12 cellular contexts compared by ENCODE assay signal in genomic region chr3:101988591-101988990, GRCh38.
DNase-seq lines count a peak whose midpoint lies in the region; ATAC-seq, FAIRE-seq and TF ChIP-seq lines count a peak whose summit lies in the region.
"Had no signal": no experiment of that assay in that cellular context is flagged by ENCODE, and none has a peak within 500 bp of the region (broad histone marks: within the 10 kb centered on the region; RNA-seq: fewer than 3 reads in every experiment).

No MANE protein-coding gene starts in this region.

- no peaks in the 10 kb centered on the region for H3K27me3 ChIP-seq in GM23248 (replicated peaks; ENCODE audit: insufficient read depth)
- no peaks in the 10 kb centered on the region for H3K27me3 ChIP-seq in HepG2 (ENCODE audit: control insufficient read depth in 1 of 2, insufficient read depth in 2 of 2, low read length in 2 of 2)
- H3K27me3 ChIP-seq: upper lobe of right lung had no signal

- H3K4me1 Mint-ChIP-seq in type B pancreatic cell (ENCODE audit: unreplicated experiment) = no peaks in the 10 kb centered on the region

- intact Hi-C loops in OCI-LY7 (cut with micrococcal nuclease; ENCODE audit: unreplicated experiment) = no loop called here
- intact Hi-C loops in HepG2 (cut with micrococcal nuclease; ENCODE audit: unreplicated experiment) = no loop called here

- H3K36me3 Mint-ChIP-seq in type B pancreatic cell = no peaks in the 10 kb centered on the region

- in situ Hi-C loops in GM23248 (cut with MboI) = no loop called here
- in situ Hi-C loops in HepG2 (cut with HindIII; ENCODE audit: extremely low pct_ligation_motif_present, low pct_unique_long_range_greater_than_20kb) = no loop called here

- POLR2A ChIA-PET in OCI-LY7 (lab: Charles Lee) (interaction anchor here (0.6 to 1.0 kb wide), 2 partner anchors 12 to 188 kb away, joined by 4 to 5 read pairs; no protein-coding TSS in a partner anchor), HepG2 (lab: Yijun Ruan, JAX) (no interaction called here)

- no peak for FAIRE-seq in HepG2 (lab: Jason Lieb, UNC)

- H3K4me2 ChIP-seq in GM23248 (ENCODE audit: unreplicated experiment) = no peak overlapping the region
- no peak overlapping the region for H3K4me2 ChIP-seq in OCI-LY7 (ENCODE audit: low read length)
- no peak overlapping the region for H3K4me2 ChIP-seq in HepG2 (ENCODE audit: low read depth, low read length)

- H3K27ac ChIP-seq in GM23248 = no peak overlapping the region
- no peak overlapping the region for H3K27ac ChIP-seq in OCI-LY7 (ENCODE audit: low read depth, low read length, poor library complexity, severe bottlenecking)
- H3K27ac ChIP-seq in HepG2 (ENCODE audit: extremely low read length, insufficient read depth, low read length) = no peak overlapping the region
- H3K27ac ChIP-seq: dorsolateral prefrontal cortex, upper lobe of right lung had no signal

- no peak for TF ChIP-seq EP300 in HepG2 (IDR thresholded peaks at IDR 0.05; ENCODE audit: low read depth in 2 of 2, low read length in 2 of 2)
- TF ChIP-seq EP300 in HepG2 (CRISPR knock-in tag; IDR thresholded peaks at IDR 0.05; ENCODE audit: borderline replicate concordance) = no peak

- no peak overlapping the region for H3K27ac Mint-ChIP-seq in type B pancreatic cell

- H3K4me3 ChIP-seq in GM23248 = no peak overlapping the region
- no peak overlapping the region for H3K4me3 ChIP-seq in OCI-LY7 (ENCODE audit: low read depth, low read length, poor library complexity, severe bottlenecking)
- no peak overlapping the region for H3K4me3 ChIP-seq in HepG2 (replicated peaks in 1 of 3; ENCODE audit: insufficient read depth in 1 of 3, low read depth in 2 of 3, low read length in 3 of 3)
- H3K4me3 ChIP-seq: dorsolateral prefrontal cortex, upper lobe of right lung had no signal

- H3K9ac ChIP-seq in GM23248 = no peak overlapping the region
- H3K9ac ChIP-seq in HepG2 (ENCODE audit: insufficient read depth, low read depth, low read length) = no peak overlapping the region

- no peak overlapping the region for H3K4me3 Mint-ChIP-seq in type B pancreatic cell

- CTCF ChIA-PET in OCI-LY7 (lab: Charles Lee; ENCODE audit: unreplicated experiment) = no interaction called here
- CTCF ChIA-PET in HepG2 (lab: Yijun Ruan, JAX; ENCODE audit: low intra/inter-chr PET ratio, low total read pairs) = no interaction called here

- H3F3A ChIP-seq in GM23248 (ENCODE audit: insufficient read depth) = no peaks in the 10 kb centered on the region

- TF ChIP-seq CTCF in OCI-LY7 (conservative IDR thresholded peaks at IDR 0.05; ENCODE audit: low read length) (no peak), HepG2 (CRISPR knock-in tag; IDR thresholded peaks at IDR 0.05) (no peak), type B pancreatic cell (conservative IDR thresholded peaks at IDR 0.05) (no peak)

- DNase-seq in activated CD4-positive, alpha-beta T cell treated with anti-CD3 and anti-CD28 coated beads for 48 hours = peak; percentile 23
- DNase-seq in activated CD4-positive, alpha-beta T cell treated with anti-CD3 and anti-CD28 coated beads, Interleukin-2, amount 50 U/mL, for 1 hour = no peak
- DNase-seq in GM23248 (peak; percentile 14), OCI-LY7 (ENCODE audit: low spot score) (no peak), kidney tubule cell (ENCODE audit: low spot score) (peak; percentile 66), HepG2 (ENCODE audit: low spot score) (no peak), type B pancreatic cell (ENCODE audit: extremely low spot score, unreplicated experiment) (no peak)
- DNase-seq: dorsolateral prefrontal cortex; naive thymus-derived CD4-positive, alpha-beta T cell; NCI-H146; upper lobe of right lung had no signal

- H3K79me2 ChIP-seq in GM23248 (ENCODE audit: insufficient read depth) = no peaks in the 10 kb centered on the region
- no peaks in the 10 kb centered on the region for H3K79me2 ChIP-seq in OCI-LY7 (ENCODE audit: insufficient read depth, low read depth, low read length)
- H3K79me2 ChIP-seq in HepG2 (ENCODE audit: insufficient read depth, low read length) = no peaks in the 10 kb centered on the region

- no peaks in the 10 kb centered on the region for H3K9me2 ChIP-seq in GM23248 (ENCODE audit: insufficient read depth)
- no peaks in the 10 kb centered on the region for H3K9me2 ChIP-seq in OCI-LY7 (ENCODE audit: insufficient read depth, low read length)

- no peaks in the 10 kb centered on the region for H4K20me1 ChIP-seq in GM23248 (ENCODE audit: insufficient read depth)
- H4K20me1 ChIP-seq in OCI-LY7 (ENCODE audit: insufficient read depth, low read length) = no peaks in the 10 kb centered on the region
- no peaks in the 10 kb centered on the region for H4K20me1 ChIP-seq in HepG2 (ENCODE audit: insufficient read depth, low read length)

- no peaks in the 10 kb centered on the region for H3K9me3 Mint-ChIP-seq in type B pancreatic cell

- TF ChIP-seq RAD21 in HepG2 (CRISPR knock-in tag; IDR thresholded peaks at IDR 0.05) = no peak

- no peak overlapping the region for H2AFZ ChIP-seq in GM23248
- H2AFZ ChIP-seq in OCI-LY7 (ENCODE audit: low read length) = peak overlapping the region; percentile 30; the same call in 1 of the 2 replicates
- H2AFZ ChIP-seq in HepG2 (ENCODE audit: low read length) = no peak overlapping the region

- ATAC-seq in GM21360 (IDR thresholded peaks at IDR 0.05; ENCODE audit: unreplicated experiment) (no peak), HepG2 (no peak)

- no peaks in the 10 kb centered on the region for H3K27me3 Mint-ChIP-seq in type B pancreatic cell

- 85 to 89% methylated on average over 4 of the region's 4 CpGs for WGBS in GM23248 (ENCODE audit: low coverage in 1 of 2, low lambda C conversion rate in 2 of 2, missing lambda C conversion rate in 2 of 2), 2 experiments
- WGBS in HepG2 (ENCODE audit: low lambda C conversion rate) = 35% methylated on average over 4 of the region's 4 CpGs

- no peaks in the 10 kb centered on the region for H3K36me3 ChIP-seq in GM23248 (ENCODE audit: low read depth)
- H3K36me3 ChIP-seq in OCI-LY7 (ENCODE audit: insufficient read depth, low read length) = no peaks in the 10 kb centered on the region
- no peaks in the 10 kb centered on the region for H3K36me3 ChIP-seq in HepG2 (replicated peaks in 1 of 2; ENCODE audit: control insufficient read depth in 1 of 2, insufficient read depth in 2 of 2, low read length in 2 of 2)
- H3K36me3 ChIP-seq: upper lobe of right lung had no signal

- H3K4me1 ChIP-seq in GM23248 (ENCODE audit: insufficient read depth) (no peaks in the 10 kb centered on the region), OCI-LY7 (ENCODE audit: insufficient read depth, low read length, poor library complexity, severe bottlenecking) (peaks cover 8% of the 10 kb centered on the region), HepG2 (ENCODE audit: insufficient read depth, low read length) (no peaks in the 10 kb centered on the region)

- TF ChIP-seq POLR2A in HepG2 (IDR thresholded peaks at IDR 0.05; ENCODE audit: insufficient read depth in 1 of 2, low read depth in 2 of 2, low read length in 2 of 2) = no peak

- BruUV-seq in OCI-LY7 (replicated peaks; lab: Mats Ljungman, UMichigan) (no TSS peak), HepG2 (replicated peaks; lab: Mats Ljungman, UMichigan) (no TSS peak)

- H3K9me3 ChIP-seq in GM23248 (ENCODE audit: low read depth) = no peaks in the 10 kb centered on the region
- H3K9me3 ChIP-seq in OCI-LY7 (ENCODE audit: low read length) = no peaks in the 10 kb centered on the region
- H3K9me3 ChIP-seq in HepG2 (ENCODE audit: low read length) = no peaks in the 10 kb centered on the region
- H3K9me3 ChIP-seq: upper lobe of right lung had no signal

TF ChIP-seq in HepG2, 621 proteins besides CTCF, POLR2A, EP300 and RAD21 (continues in another document):
- TF ChIP-seq ZGPAT (CRISPR knock-in tag; IDR thresholded peaks at IDR 0.05) (no peak), ESRRA (CRISPR knock-in tag; IDR thresholded peaks at IDR 0.05; ENCODE audit: low read depth) (no peak), BCL6 (CRISPR knock-in tag; IDR thresholded peaks at IDR 0.05) (no peak), BORCS8-MEF2B (CRISPR knock-in tag; IDR thresholded peaks at IDR 0.05) (no peak), ZBTB14 (CRISPR knock-in tag; IDR thresholded peaks at IDR 0.05) (no peak)

Comparison
In these comparisons a context has a peak if more than half of its experiments do, and no peak if none do; other contexts are left out.
1. DNase-seq: peak in activated CD4-positive, alpha-beta T cell treated with anti-CD3 and anti-CD28 coated beads for 48 hours (single experiment), GM23248 (single experiment) and kidney tubule cell (single experiment); none in activated CD4-positive, alpha-beta T cell treated with anti-CD3 and anti-CD28 coated beads, Interleukin-2, amount 50 U/mL, for 1 hour (single experiment), OCI-LY7 (single experiment), HepG2 (single experiment) and type B pancreatic cell (single experiment).